In genomic region chr21:17270234-17270633, GRCh38 we compare ENCODE assay signal across 9 cellular contexts.
DNase-seq lines count a peak whose midpoint lies in the region; ATAC-seq and TF ChIP-seq lines count a peak whose summit lies in the region.
"Had no signal": no experiment of that assay in that cellular context is flagged by ENCODE, and none has a peak within 500 bp of the region (broad histone marks: within the 10 kb centered on the region; RNA-seq: fewer than 3 reads in every experiment).

No MANE protein-coding gene starts in this region.

- peak; percentile 42 for DNase-seq in BE2C
- DNase-seq in SIG-M5 treated with dmso at 0.1 percent for 504 hours (lab: John Stamatoyannopoulos, UW; ENCODE audit: unreplicated experiment), result peak; percentile 56
- DNase-seq in fibroblast of villous mesenchyme (ENCODE audit: low read depth), result peak; percentile 36
- peak in 7 of 10 donors; percentile 14 to 88 (median 44) for DNase-seq in posterior cingulate gyrus
- DNase-seq in activated gamma-delta T cell (lab: John Stamatoyannopoulos, UW), result no peak
- no peak for DNase-seq in activated CD4-positive, alpha-beta T cell treated with anti-CD3 and anti-CD28 coated beads for 4 hours

- no peaks in the 10 kb centered on the region for H3K9me3 ChIP-seq in BE2C

- no peak overlapping the region for H3K27ac Mint-ChIP-seq in activated T-helper 17 cell treated with anti-CD3 and anti-CD28 coated beads, Interleukin-2, amount 50 U/mL, for 72 hours
- H3K27ac Mint-ChIP-seq: activated naive CD4-positive, alpha-beta T cell treated with anti-CD3 and anti-CD28 coated beads, Interleukin-2, amount 50 U/mL, for 24 hours had no signal

- H3K36me3 Mint-ChIP-seq in activated T-helper 17 cell treated with anti-CD3 and anti-CD28 coated beads, Interleukin-2, amount 50 U/mL, for 72 hours (ENCODE audit: low read depth), result no peaks in the 10 kb centered on the region

- H3K9me3 Mint-ChIP-seq in activated T-helper 17 cell treated with anti-CD3 and anti-CD28 coated beads, Interleukin-2, amount 50 U/mL, for 72 hours, result peaks cover 7% of the 10 kb centered on the region

- ATAC-seq in activated T-helper 17 cell treated with anti-CD3 and anti-CD28 coated beads, Interleukin-2, amount 50 U/mL, for 72 hours (replicated peaks), result no peak

- no peaks in the 10 kb centered on the region for H3K4me1 Mint-ChIP-seq in activated T-helper 17 cell treated with anti-CD3 and anti-CD28 coated beads, Interleukin-2, amount 50 U/mL, for 72 hours
- H3K4me1 Mint-ChIP-seq: activated naive CD4-positive, alpha-beta T cell treated with anti-CD3 and anti-CD28 coated beads, Interleukin-2, amount 50 U/mL, for 24 hours had no signal

- no peaks in the 10 kb centered on the region for H3K27me3 ChIP-seq in BE2C

- H3K27me3 Mint-ChIP-seq in activated T-helper 17 cell treated with anti-CD3 and anti-CD28 coated beads, Interleukin-2, amount 50 U/mL, for 72 hours, result peaks cover 4% of the 10 kb centered on the region
- H3K27me3 Mint-ChIP-seq: activated naive CD4-positive, alpha-beta T cell treated with anti-CD3 and anti-CD28 coated beads, Interleukin-2, amount 50 U/mL, for 24 hours had no signal

- H3K4me3 Mint-ChIP-seq in activated T-helper 17 cell treated with anti-CD3 and anti-CD28 coated beads, Interleukin-2, amount 50 U/mL, for 72 hours, result no peak overlapping the region
- H3K4me3 Mint-ChIP-seq: activated naive CD4-positive, alpha-beta T cell treated with anti-CD3 and anti-CD28 coated beads, Interleukin-2, amount 50 U/mL, for 24 hours had no signal

- TF ChIP-seq CTCF in BE2C (IDR thresholded peaks at IDR 0.05; ENCODE audit: low read depth, low read length), result peak; percentile 56
- peak; percentile 55 for TF ChIP-seq CTCF in LNCAP (IDR thresholded peaks at IDR 0.05)
- TF ChIP-seq CTCF in fibroblast of villous mesenchyme (IDR thresholded peaks at IDR 0.05; ENCODE audit: insufficient read depth, low read depth, low read length), result peak; percentile 29

- H3K36me3 ChIP-seq in BE2C, result no peaks in the 10 kb centered on the region

- intact Hi-C loops in posterior cingulate gyrus (cut with DNase I), result no loop called here

- H3K4me1 ChIP-seq in BE2C, result no peaks in the 10 kb centered on the region

- H3K4me3 ChIP-seq in BE2C (ENCODE audit: low read depth, low read length), result no peak overlapping the region
- H3K4me3 ChIP-seq in fibroblast of villous mesenchyme (ENCODE audit: low read depth, low read length), result no peak overlapping the region

Comparison
In these comparisons a context has a peak if more than half of its experiments do, and no peak if none do; other contexts are left out.
1. DNase-seq: peak in BE2C (single experiment), SIG-M5 treated with dmso at 0.1 percent for 504 hours (single experiment), fibroblast of villous mesenchyme (single experiment) and posterior cingulate gyrus (7 of 10); none in activated gamma-delta T cell (single experiment) and activated CD4-positive, alpha-beta T cell treated with anti-CD3 and anti-CD28 coated beads for 4 hours (0 of 2).
2. Peak in every context shown above with its lines, with median percentiles within 50 percentile points of each other: CTCF ChIP-seq.